Comparison of ENCODE assay signal across 20 cellular contexts in genomic region chr1:170634293-170634692, GRCh38. TPM values are rescaled to one million over a fixed set of nuclear protein-coding genes. Genes with fewer than 3 reads are reported as not detected.
DNase-seq lines count a peak whose midpoint lies in the region; ATAC-seq, FAIRE-seq and TF ChIP-seq lines count a peak whose summit lies in the region.
"Had no signal": no experiment of that assay in that cellular context is flagged by ENCODE, and none has a peak within 500 bp of the region (broad histone marks: within the 10 kb centered on the region; RNA-seq: fewer than 3 reads in every experiment).

No MANE protein-coding gene starts in this region.

- ATAC-seq in GM21526 (IDR thresholded peaks at IDR 0.05; ENCODE audit: low FRiP score, unreplicated experiment): no peak
- ATAC-seq in GM21381 (IDR thresholded peaks at IDR 0.05; ENCODE audit: unreplicated experiment): no peak
- ATAC-seq in activated T-cell treated with anti-CD3 and anti-CD28 coated beads, Interleukin-2, amount 50 U/mL, for 4 hours: no peak
- ATAC-seq: effector memory CD8-positive, alpha-beta T cell had no signal

- no peaks in the 10 kb centered on the region for H3K4me1 Mint-ChIP-seq in activated T-cell treated with anti-CD3 and anti-CD28 coated beads, Interleukin-2, amount 50 U/mL, for 4 hours (ENCODE audit: low read depth)
- H3K4me1 Mint-ChIP-seq: central memory CD8-positive, alpha-beta T cell; naive B cell had no signal

- H3K9me3 Mint-ChIP-seq in activated T-cell treated with anti-CD3 and anti-CD28 coated beads, Interleukin-2, amount 50 U/mL, for 4 hours: peaks cover 2% of the 10 kb centered on the region

- no peak overlapping the region for H3K4me3 Mint-ChIP-seq in activated T-cell treated with anti-CD3 and anti-CD28 coated beads, Interleukin-2, amount 50 U/mL, for 4 hours
- H3K4me3 Mint-ChIP-seq: activated naive CD8-positive, alpha-beta T cell; central memory CD8-positive, alpha-beta T cell; effector memory CD8-positive, alpha-beta T cell; naive B cell had no signal

- no peaks in the 10 kb centered on the region for H3K36me3 Mint-ChIP-seq in activated T-cell treated with anti-CD3 and anti-CD28 coated beads, Interleukin-2, amount 50 U/mL, for 4 hours (ENCODE audit: insufficient read depth)
- H3K36me3 Mint-ChIP-seq: activated naive CD8-positive, alpha-beta T cell had no signal

- TF ChIP-seq CTCF in BJ (IDR thresholded peaks at IDR 0.05; ENCODE audit: insufficient read depth, low read depth, low read length) (no peak), cardiac fibroblast (IDR thresholded peaks at IDR 0.05; ENCODE audit: low read depth, low read length) (no peak), D721Med (IDR thresholded peaks at IDR 0.05; ENCODE audit: insufficient read depth, missing control alignments) (no peak)

- peak; percentile 70 for DNase-seq in BJ (ENCODE audit: low read depth)
- DNase-seq in LHCN-M2 (ENCODE audit: low read depth): peak; percentile 80
- DNase-seq in cardiac fibroblast (ENCODE audit: low read depth in 2 of 2): peak; percentile 38 to 74
- peak; percentile 29 for DNase-seq in myocyte (ENCODE audit: low read depth)
- DNase-seq in D721Med (ENCODE audit: insufficient read length, low spot score): no peak
- DNase-seq in activated T-cell treated with anti-CD3 and anti-CD28 coated beads, Interleukin-2, amount 50 U/mL, for 4 hours: no peak
- DNase-seq: activated CD4-positive, alpha-beta T cell treated with anti-CD3 and anti-CD28 coated beads, Interleukin-2, amount 50 U/mL, for 4 hours; activated T-cell treated with anti-CD3 and anti-CD28 coated beads, Interleukin-2, amount 50 U/mL, for 1 hour; BE2C; effector memory CD8-positive, alpha-beta T cell; H7; Karpas-422; naive B cell; NCI-H1417 treated with DMSO at 0.1 percent for 48 hours; Peyer's patch had no signal

- peaks cover 15% of the 10 kb centered on the region for H3K27me3 Mint-ChIP-seq in activated T-cell treated with anti-CD3 and anti-CD28 coated beads, Interleukin-2, amount 50 U/mL, for 4 hours (ENCODE audit: low read depth)

- no peaks in the 10 kb centered on the region for H3K27me3 ChIP-seq in BJ (ENCODE audit: control insufficient read depth, insufficient read depth, low read length)
- H3K27me3 ChIP-seq: BE2C, Peyer's patch, suprapubic skin had no signal

- no peak overlapping the region for H3K4me3 ChIP-seq in BJ (ENCODE audit: low read depth, low read length)
- no peak overlapping the region for H3K4me3 ChIP-seq in cardiac fibroblast (replicated peaks in 1 of 2; ENCODE audit: low read depth in 2 of 2, low read length in 2 of 2)
- H3K4me3 ChIP-seq: Peyer's patch, suprapubic skin had no signal

- POLR2A ChIA-PET in BJ (lab: Charles Lee): interaction anchor here (0.6 kb wide), 2 partner anchors 11 to 53 kb away, joined by 3 to 6 read pairs; no protein-coding TSS in a partner anchor

- H3K36me3 ChIP-seq in BJ (ENCODE audit: control insufficient read depth, insufficient read depth, low read length): no peaks in the 10 kb centered on the region
- H3K36me3 ChIP-seq: BE2C, Peyer's patch, suprapubic skin had no signal

- CTCF ChIA-PET in BJ (lab: Yijun Ruan, JAX): interaction anchor here (1.7 kb wide), 1 partner anchor 11 kb away, joined by 4 read pairs; no protein-coding TSS in a partner anchor

- FAIRE-seq in D721Med (lab: Jason Lieb, UNC): no peak

RNA-seq across cellular contexts. Expression of gene PRRX1, which starts 29.6 kb away (rescaled TPM):
- 152 and 154 TPM in 2 replicates for polyA plus RNA-seq in BJ (2011; rRNA removed)
- polyA minus RNA-seq in BJ (2011; rRNA and poly(A)+ RNA removed): 149 and 179 TPM in 2 replicates
- total RNA-seq in LHCN-M2 (2014; rRNA removed): 3.5 and 3.7 TPM in 2 replicates
- polyA plus RNA-seq in LHCN-M2 (2012): 0.79 TPM
- total RNA-seq in myocyte: 51.2 and 55.7 TPM in 2 replicates
- polyA plus RNA-seq in myocyte (2012): 4.4 TPM
- total RNA-seq in activated T-cell treated with anti-CD3 and anti-CD28 coated beads, Interleukin-2, amount 50 U/mL, for 4 hours: not detected
- total RNA-seq: H7 had no signal

Comparison
In these comparisons a context has a peak if more than half of its experiments do, and no peak if none do; other contexts are left out.
1. DNase-seq: peak in BJ (single experiment), LHCN-M2 (single experiment), cardiac fibroblast (2 of 2) and myocyte (single experiment); none in D721Med (single experiment) and activated T-cell treated with anti-CD3 and anti-CD28 coated beads, Interleukin-2, amount 50 U/mL, for 4 hours (single experiment).
2. RNA of gene PRRX1, which starts 29.6 kb away (total RNA-seq): 51.2 to 55.7 TPM in myocyte; 3.5 to 3.7 TPM in LHCN-M2 and not detected in activated T-cell treated with anti-CD3 and anti-CD28 coated beads, Interleukin-2, amount 50 U/mL, for 4 hours; every median in the first group is over 10 times any median in the second.